ENCODE assay signal across 14 cellular contexts in genomic region chr9:107229146-107229545, GRCh38. TPM values are rescaled to one million over a fixed set of nuclear protein-coding genes. Genes with fewer than 3 reads are reported as not detected.
A peak's percentile ranks its signal among the peaks of the same experiment; 100 is the strongest.
DNase-seq lines count a peak whose midpoint lies in the region; ATAC-seq, FAIRE-seq and TF ChIP-seq lines count a peak whose summit lies in the region.
"Had no signal": no experiment of that assay in that cellular context is flagged by ENCODE, and none has a peak within 500 bp of the region (broad histone marks: within the 10 kb centered on the region; RNA-seq: fewer than 3 reads in every experiment).

No MANE protein-coding gene starts in this region.

- dilution Hi-C loops in keratinocyte (cut with MboI; ENCODE audit: extremely low pct_ligation_motif_present, low sequenced_read_pairs): no loop called here

- peak; percentile 23 for FAIRE-seq in keratinocyte (lab: Jason Lieb, UNC)
- FAIRE-seq: D721Med had no signal

- H4K20me1 ChIP-seq in keratinocyte (ENCODE audit: control insufficient read depth, extremely low read depth, insufficient read depth, low read length): no peaks in the 10 kb centered on the region

- DNase-seq in NCI-H1694 treated with DMSO at 0.1 percent for 48 hours (lab: John Stamatoyannopoulos, UW) (peak; percentile 11), NCI-H1694 (lab: John Stamatoyannopoulos, UW) (no peak), NCI-H1105 treated with DMSO at 0.1 percent for 48 hours (lab: John Stamatoyannopoulos, UW) (peak; percentile 59), WTC11 (ENCODE audit: low spot score) (no peak), keratinocyte (ENCODE audit: low read depth, low spot score) (no peak), GM10266 (ENCODE audit: extremely low spot score) (no peak), cerebellar cortex (ENCODE audit: low spot score) (no peak)
- DNase-seq: 8988T; CD8-positive, alpha-beta T cell; DMS79; KG1 had no signal

- H3K27ac Mint-ChIP-seq in WTC11: 0 out of 2 replicates have a peak overlapping the region, but pooled peaks have one; percentile 48
- H3K27ac Mint-ChIP-seq: CD8-positive, alpha-beta T cell had no signal

- H3K4me3 ChIP-seq in keratinocyte (ENCODE audit: control insufficient read depth in 2 of 3, extremely low read depth in 1 of 3, insufficient read depth in 2 of 3, low read depth in 1 of 3, low read length in 3 of 3): no peak overlapping the region
- H3K4me3 ChIP-seq: SJSA1 had no signal

- TF ChIP-seq CTCF in WTC11 (IDR thresholded peaks at IDR 0.05) (no peak), keratinocyte (optimal IDR thresholded peaks at IDR 0.05 in 1 of 3, IDR thresholded peaks at IDR 0.05 in 1 of 3, conservative IDR thresholded peaks at IDR 0.05 in 1 of 3; ENCODE audit: extremely low read depth in 1 of 3, insufficient read depth in 2 of 3, low read length in 3 of 3) (no peak), GM10266 (IDR thresholded peaks at IDR 0.05; ENCODE audit: control insufficient read depth, insufficient read depth, low read depth, missing control alignments) (no peak)

- no peaks in the 10 kb centered on the region; the same call in 1 of the 2 replicates for H3K27me3 Mint-ChIP-seq in WTC11 (ENCODE audit: low read depth)

- CTCF ChIA-PET in WTC11 (lab: Charles Lee): interaction anchor here (1.3 to 1.9 kb wide), 2 partner anchors 44 to 112 kb away, joined by 3 to 5 read pairs; no protein-coding TSS in a partner anchor

- no peaks in the 10 kb centered on the region for H3K9me3 ChIP-seq in keratinocyte (ENCODE audit: control insufficient read depth, low read depth, low read length)
- H3K9me3 ChIP-seq: SJSA1 had no signal

- H3K36me3 ChIP-seq in keratinocyte (ENCODE audit: control insufficient read depth in 2 of 2, extremely low read depth in 1 of 2, insufficient read depth in 2 of 2, low read length in 2 of 2): no peaks in the 10 kb centered on the region
- H3K36me3 ChIP-seq: SJSA1 had no signal

- H3K79me2 ChIP-seq in keratinocyte (ENCODE audit: control insufficient read depth, insufficient read depth, low read length): no peaks in the 10 kb centered on the region

- no peaks in the 10 kb centered on the region for H3K36me3 Mint-ChIP-seq in WTC11
- H3K36me3 Mint-ChIP-seq: CD8-positive, alpha-beta T cell had no signal

- no peak overlapping the region for H3K4me2 ChIP-seq in keratinocyte (ENCODE audit: control insufficient read depth, extremely low read depth, insufficient read depth, low read depth, low read length)

- peaks cover 11% of the 10 kb centered on the region for H3K9me3 Mint-ChIP-seq in WTC11
- H3K9me3 Mint-ChIP-seq: CD8-positive, alpha-beta T cell had no signal

- H3K9ac ChIP-seq in keratinocyte (ENCODE audit: control insufficient read depth, extremely low read depth, insufficient read depth, low read length): no peak overlapping the region

- no peak overlapping the region for H2AFZ ChIP-seq in keratinocyte (ENCODE audit: control insufficient read depth, low read length)

- H3K27me3 ChIP-seq in keratinocyte (ENCODE audit: control insufficient read depth, extremely low read depth, insufficient read depth, low read length): no peaks in the 10 kb centered on the region
- H3K27me3 ChIP-seq: SJSA1 had no signal

- no peaks in the 10 kb centered on the region for H3K9me1 ChIP-seq in keratinocyte (ENCODE audit: control insufficient read depth, extremely low read depth, insufficient read depth, low read length)

- no peak overlapping the region for H3K27ac ChIP-seq in keratinocyte (ENCODE audit: control insufficient read depth, insufficient read depth, low read length)
- H3K27ac ChIP-seq: SJSA1 had no signal

- no peak overlapping the region for H3K4me3 Mint-ChIP-seq in WTC11
- H3K4me3 Mint-ChIP-seq: CD8-positive, alpha-beta T cell had no signal

- peaks cover 23% of the 10 kb centered on the region for H3K4me1 Mint-ChIP-seq in WTC11

- no peaks in the 10 kb centered on the region for H3K4me1 ChIP-seq in keratinocyte (ENCODE audit: control insufficient read depth, extremely low read depth, insufficient read depth, low read length)
- H3K4me1 ChIP-seq: SJSA1 had no signal

- peak; percentile 24; the same call in 1 of the 2 replicates for ATAC-seq in WTC11
- ATAC-seq in HG02981 (IDR thresholded peaks at IDR 0.05; ENCODE audit: unreplicated experiment): no peak
- ATAC-seq: CD8-positive, alpha-beta T cell had no signal

- POLR2A ChIA-PET in WTC11 (lab: Charles Lee): no interaction called here

TF ChIP-seq in WTC11, 78 proteins besides CTCF, POLR2A, EP300 and RAD21 (continues in another document):
- TF ChIP-seq FOXK1 (CRISPR knock-in tag; IDR thresholded peaks at IDR 0.05) (no peak), FOXJ3 (CRISPR knock-in tag; IDR thresholded peaks at IDR 0.05; ENCODE audit: borderline replicate concordance) (no peak), RELA (CRISPR knock-in tag; IDR thresholded peaks at IDR 0.05; ENCODE audit: borderline replicate concordance) (no peak), HMGA2 (CRISPR knock-in tag; IDR thresholded peaks at IDR 0.05) (no peak), ATF1 (CRISPR knock-in tag; IDR thresholded peaks at IDR 0.05) (no peak), KAT7 (CRISPR knock-in tag; IDR thresholded peaks at IDR 0.05; ENCODE audit: borderline replicate concordance) (no peak), MXD4 (CRISPR knock-in tag; IDR thresholded peaks at IDR 0.05; ENCODE audit: borderline replicate concordance) (no peak), AFF4 (CRISPR knock-in tag; IDR thresholded peaks at IDR 0.05; ENCODE audit: borderline replicate concordance) (no peak)
- TF ChIP-seq, protein P1, sequence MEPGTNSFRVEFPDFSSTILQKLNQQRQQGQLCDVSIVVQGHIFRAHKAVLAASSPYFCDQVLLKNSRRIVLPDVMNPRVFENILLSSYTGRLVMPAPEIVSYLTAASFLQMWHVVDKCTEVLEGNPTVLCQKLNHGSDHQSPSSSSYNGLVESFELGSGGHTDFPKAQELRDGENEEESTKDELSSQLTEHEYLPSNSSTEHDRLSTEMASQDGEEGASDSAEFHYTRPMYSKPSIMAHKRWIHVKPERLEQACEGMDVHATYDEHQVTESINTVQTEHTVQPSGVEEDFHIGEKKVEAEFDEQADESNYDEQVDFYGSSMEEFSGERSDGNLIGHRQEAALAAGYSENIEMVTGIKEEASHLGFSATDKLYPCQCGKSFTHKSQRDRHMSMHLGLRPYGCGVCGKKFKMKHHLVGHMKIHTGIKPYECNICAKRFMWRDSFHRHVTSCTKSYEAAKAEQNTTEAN (CRISPR knock-in tag; IDR thresholded peaks at IDR 0.05): no peak
- TF ChIP-seq, protein P2, sequence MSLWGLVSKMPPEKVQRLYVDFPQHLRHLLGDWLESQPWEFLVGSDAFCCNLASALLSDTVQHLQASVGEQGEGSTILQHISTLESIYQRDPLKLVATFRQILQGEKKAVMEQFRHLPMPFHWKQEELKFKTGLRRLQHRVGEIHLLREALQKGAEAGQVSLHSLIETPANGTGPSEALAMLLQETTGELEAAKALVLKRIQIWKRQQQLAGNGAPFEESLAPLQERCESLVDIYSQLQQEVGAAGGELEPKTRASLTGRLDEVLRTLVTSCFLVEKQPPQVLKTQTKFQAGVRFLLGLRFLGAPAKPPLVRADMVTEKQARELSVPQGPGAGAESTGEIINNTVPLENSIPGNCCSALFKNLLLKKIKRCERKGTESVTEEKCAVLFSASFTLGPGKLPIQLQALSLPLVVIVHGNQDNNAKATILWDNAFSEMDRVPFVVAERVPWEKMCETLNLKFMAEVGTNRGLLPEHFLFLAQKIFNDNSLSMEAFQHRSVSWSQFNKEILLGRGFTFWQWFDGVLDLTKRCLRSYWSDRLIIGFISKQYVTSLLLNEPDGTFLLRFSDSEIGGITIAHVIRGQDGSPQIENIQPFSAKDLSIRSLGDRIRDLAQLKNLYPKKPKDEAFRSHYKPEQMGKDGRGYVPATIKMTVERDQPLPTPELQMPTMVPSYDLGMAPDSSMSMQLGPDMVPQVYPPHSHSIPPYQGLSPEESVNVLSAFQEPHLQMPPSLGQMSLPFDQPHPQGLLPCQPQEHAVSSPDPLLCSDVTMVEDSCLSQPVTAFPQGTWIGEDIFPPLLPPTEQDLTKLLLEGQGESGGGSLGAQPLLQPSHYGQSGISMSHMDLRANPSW (CRISPR knock-in tag; conservative IDR thresholded peaks at IDR 0.05; ENCODE audit: low read depth): no peak

RNA-seq across cellular contexts. Expression of gene RAD23B, which starts 53.9 kb away (rescaled TPM):
- total RNA-seq in WTC11 (2021): 150 to 180 TPM (median 160 TPM) in 3 replicates
- polyA plus RNA-seq in keratinocyte: 141 to 253 TPM (median 168 TPM) in 3 replicates
- polyA plus RNA-seq in keratinocyte (2011; ENCODE audit: low read depth): 60.5 TPM
- polyA plus RNA-seq in keratinocyte (2011; cell fraction: cytosol; rRNA removed): 178 and 247 TPM in 2 replicates
- 110 and 116 TPM in 2 replicates for polyA plus RNA-seq in keratinocyte (2011; cell fraction: nucleus; rRNA removed)
- polyA plus RNA-seq in keratinocyte (2012; ENCODE audit: low replicate concordance): 81.0 and 118 TPM in 2 replicates
- 132 to 176 TPM (median 171 TPM) in 3 replicates for polyA minus RNA-seq in keratinocyte
- 148 TPM for polyA minus RNA-seq in keratinocyte (2011; cell fraction: cytosol; rRNA and poly(A)+ RNA removed)
- polyA minus RNA-seq in keratinocyte (2011; cell fraction: nucleus; rRNA and poly(A)+ RNA removed): 37.1 and 63.4 TPM in 2 replicates

Comparison
In these comparisons a context has a peak if more than half of its experiments do, and no peak if none do; other contexts are left out.
1. DNase-seq: peak in NCI-H1694 treated with DMSO at 0.1 percent for 48 hours (single experiment) and NCI-H1105 treated with DMSO at 0.1 percent for 48 hours (single experiment); none in NCI-H1694 (single experiment), WTC11 (single experiment), keratinocyte (single experiment), GM10266 (single experiment) and cerebellar cortex (single experiment).